In genomic region chr11:65506770-65507485, GRCh38 we compare ENCODE assay signal across 8 cellular contexts. TPM values are rescaled to one million over a fixed set of nuclear protein-coding genes. Genes with fewer than 3 reads are reported as not detected.
A peak's percentile ranks its signal among the peaks of the same experiment; 100 is the strongest.
DNase-seq lines count a peak whose midpoint lies in the region; ATAC-seq and TF ChIP-seq lines count a peak whose summit lies in the region.

No MANE protein-coding gene starts in this region.

- H3K4me1 Mint-ChIP-seq in activated T-cell treated with anti-CD3 and anti-CD28 coated beads, Interleukin-2, amount 50 U/mL, for 4 hours (ENCODE audit: low read depth) = peaks cover 44% of the 10 kb centered on the region

- H3K27me3 Mint-ChIP-seq in activated T-cell treated with anti-CD3 and anti-CD28 coated beads, Interleukin-2, amount 50 U/mL, for 4 hours (ENCODE audit: low read depth) = no peaks in the 10 kb centered on the region

- H3K9me3 Mint-ChIP-seq in activated T-cell treated with anti-CD3 and anti-CD28 coated beads, Interleukin-2, amount 50 U/mL, for 4 hours = no peaks in the 10 kb centered on the region

- TF ChIP-seq CTCF in HFF-Myc (IDR thresholded peaks at IDR 0.05; ENCODE audit: low read depth, low read length, missing control alignments) = no peak

- peak overlapping the region; percentile 84 for H3K4me3 ChIP-seq in HFF-Myc (replicated peaks; ENCODE audit: low read depth, low read length)

- ATAC-seq in activated T-cell treated with anti-CD3 and anti-CD28 coated beads, Interleukin-2, amount 50 U/mL, for 4 hours = peak; percentile 23 to 39
- ATAC-seq in Right ventricle myocardium inferior = peak; percentile 8

- no peak for DNase-seq in activated T-cell treated with anti-CD3 and anti-CD28 coated beads, Interleukin-2, amount 50 U/mL, for 4 hours
- DNase-seq in activated T-cell treated with anti-CD3 and anti-CD28 coated beads for 4 hours (no peak), HFF-Myc (ENCODE audit: extremely low read depth, low read depth) (peak; percentile 83), NCI-H2029 (lab: John Stamatoyannopoulos, UW) (peak; percentile 53), Right ventricle myocardium inferior (ENCODE audit: missing footprints) (no peak), renal cortical epithelial cell (ENCODE audit: low read depth) (peak; percentile 97), GM03348 (ENCODE audit: low spot score) (no peak)
- DNase-seq in activated T-cell treated with anti-CD3 and anti-CD28 coated beads, Interleukin-2, amount 50 U/mL, for 48 hours = peak; percentile 78

- intact Hi-C loops in Right ventricle myocardium inferior (cut with DNase I) = loop anchor here (1.0 to 5.0 kb wide), 2 partner anchors 35 to 125 kb away; partner anchors contain the start of gene SLC25A45

- H3K36me3 Mint-ChIP-seq in activated T-cell treated with anti-CD3 and anti-CD28 coated beads, Interleukin-2, amount 50 U/mL, for 4 hours (ENCODE audit: insufficient read depth) = peaks cover 33% of the 10 kb centered on the region

- no peak overlapping the region for H3K4me3 Mint-ChIP-seq in activated T-cell treated with anti-CD3 and anti-CD28 coated beads, Interleukin-2, amount 50 U/mL, for 4 hours

RNA-seq across cellular contexts. Expression of gene MALAT1, which starts 8.1 kb away (rescaled TPM):
- 1,000 to 10,000 TPM; 3,100 to 4,455 (median 3,753) TPM for total RNA-seq in activated T-cell treated with anti-CD3 and anti-CD28 coated beads, Interleukin-2, amount 50 U/mL, for 4 hours
- total RNA-seq in Right ventricle myocardium inferior (5,781 TPM), renal cortical epithelial cell (3,367 and 12,764 TPM in 2 replicates)

RNA-seq across cellular contexts. Expression of gene SCYL1, which starts 18.0 kb away (rescaled TPM):
- 10 to 100 TPM; 87.6 to 94.6 (median 94.3) TPM for total RNA-seq in activated T-cell treated with anti-CD3 and anti-CD28 coated beads, Interleukin-2, amount 50 U/mL, for 4 hours
- 55.6 TPM for total RNA-seq in Right ventricle myocardium inferior
- 48.8 and 57.2 TPM in 2 replicates for total RNA-seq in renal cortical epithelial cell

RNA-seq across cellular contexts. Expression of gene LTBP3, which starts 51.2 kb away (rescaled TPM):
- total RNA-seq in activated T-cell treated with anti-CD3 and anti-CD28 coated beads, Interleukin-2, amount 50 U/mL, for 4 hours = 10 to 100 TPM; 33.1 to 40.8 (median 40.1) TPM
- total RNA-seq in Right ventricle myocardium inferior = 72.3 TPM
- total RNA-seq in renal cortical epithelial cell = 11.6 and 82.8 TPM in 2 replicates

Comparison
In these comparisons a context has a peak if more than half of its experiments do, and no peak if none do; other contexts are left out.
1. DNase-seq: peak in HFF-Myc (single experiment), NCI-H2029 (single experiment), activated T-cell treated with anti-CD3 and anti-CD28 coated beads, Interleukin-2, amount 50 U/mL, for 48 hours (2 of 2) and renal cortical epithelial cell (single experiment); none in activated T-cell treated with anti-CD3 and anti-CD28 coated beads, Interleukin-2, amount 50 U/mL, for 4 hours (single experiment), activated T-cell treated with anti-CD3 and anti-CD28 coated beads for 4 hours (single experiment), Right ventricle myocardium inferior (single experiment) and GM03348 (single experiment).